ENCODE assay signal across 15 cellular contexts in the genomic region with DNA sequence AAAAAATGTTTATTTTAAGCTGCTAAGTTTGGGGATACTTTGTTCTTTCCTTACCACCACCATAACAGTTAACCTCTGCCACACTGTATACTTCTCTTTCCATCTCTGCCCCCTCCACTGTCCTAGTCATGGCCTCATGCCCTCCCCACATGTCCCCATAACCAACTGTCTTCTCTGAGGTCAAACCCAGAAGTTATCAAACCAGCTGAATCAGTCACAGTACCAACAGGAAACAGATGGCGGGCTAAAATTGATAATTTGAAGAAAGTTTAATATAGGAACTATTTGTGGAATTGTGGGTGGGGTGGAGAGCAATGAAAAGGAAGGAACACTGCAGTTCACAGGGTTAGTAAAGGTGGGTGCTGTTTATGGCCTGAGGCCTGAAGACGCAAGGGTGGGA. TPM values are rescaled to one million over a fixed set of nuclear protein-coding genes. Genes with fewer than 3 reads are reported as not detected.
DNase-seq lines count a peak whose midpoint lies in the region; ATAC-seq lines count a peak whose summit lies in the region.
"Had no signal": no experiment of that assay in that cellular context is flagged by ENCODE, and none has a peak within 500 bp of the region (broad histone marks: within the 10 kb centered on the region; RNA-seq: fewer than 3 reads in every experiment).

No MANE protein-coding gene starts in this region.

- H3K36me3 ChIP-seq in skeletal muscle tissue (ENCODE audit: control insufficient read depth in 3 of 3, insufficient read depth in 3 of 3, low read length in 3 of 3) = no peaks in the 10 kb centered on the region
- H3K36me3 ChIP-seq: prostate gland, SJSA1 had no signal

- no peak overlapping the region for H3K9ac ChIP-seq in skeletal muscle tissue (ENCODE audit: low read depth in 1 of 3, low read length in 3 of 3)

- in situ Hi-C loops in KBM-7 (cut with MboI; ENCODE audit: low pct_unique_long_range_greater_than_20kb, low sequenced_read_pairs) = no loop called here

- DNase-seq in KBM-7 (peak; percentile 95), SKM-1 treated with dmso at 0.1 percent for 144 hours (lab: John Stamatoyannopoulos, UW; ENCODE audit: unreplicated experiment) (peak; percentile 50), left ventricle myocardium superior (no peak), NCI-H69 (lab: John Stamatoyannopoulos, UW) (no peak), NCI-H2171 (lab: John Stamatoyannopoulos, UW) (no peak)
- DNase-seq in activated CD4-positive, alpha-beta T cell treated with anti-CD3 and anti-CD28 coated beads for 4 hours = no peak
- DNase-seq: C1 segment of cervical spinal cord; EL; immature natural killer cell; NCI-H2029; NCI-H774; stimulated activated CD8-positive, alpha-beta memory T cell treated with anti-CD3 and anti-CD28 coated beads, Interleukin-4, amount 100 ng/mL, for 48 hours had no signal

- no peak overlapping the region for H3K4me3 ChIP-seq in skeletal muscle tissue (ENCODE audit: low read length in 3 of 3)
- H3K4me3 ChIP-seq: prostate gland, SJSA1 had no signal

- H3K4me1 ChIP-seq in skeletal muscle tissue (ENCODE audit: control insufficient read depth in 3 of 3, insufficient read depth in 3 of 3, low read length in 3 of 3) = peaks cover 0 to 3% (median 3%) of the 10 kb centered on the region in 3 donors
- H3K4me1 ChIP-seq: prostate gland, SJSA1 had no signal

- intact Hi-C loops in left ventricle myocardium superior (cut with micrococcal nuclease) = no loop called here

- H3K27ac ChIP-seq in skeletal muscle tissue (ENCODE audit: low read depth, low read length) = peak overlapping the region; percentile 61
- H3K27ac ChIP-seq: prostate gland, SJSA1 had no signal

- H3K9me3 ChIP-seq in skeletal muscle tissue (ENCODE audit: control insufficient read depth in 3 of 3, low read length in 3 of 3) = no peaks in the 10 kb centered on the region
- H3K9me3 ChIP-seq: prostate gland, SJSA1 had no signal

- ATAC-seq in left ventricle myocardium superior = peak; percentile 50

- H3K27me3 ChIP-seq in skeletal muscle tissue (ENCODE audit: control insufficient read depth in 3 of 3, insufficient read depth in 3 of 3, low read length in 3 of 3) = no peaks in the 10 kb centered on the region
- H3K27me3 ChIP-seq: SJSA1 had no signal

RNA-seq across cellular contexts. Expression of gene DCTN4, which starts 5.7 kb away (rescaled TPM):
- 43.5 TPM for total RNA-seq in left ventricle myocardium superior
- 45.9 TPM for total RNA-seq in skeletal muscle tissue

RNA-seq across cellular contexts. Expression of gene SMIM3, which starts 14.0 kb away (rescaled TPM):
- 15.2 TPM for total RNA-seq in left ventricle myocardium superior
- 8.4 TPM for total RNA-seq in skeletal muscle tissue

Comparison
In these comparisons a context has a peak if more than half of its experiments do, and no peak if none do; other contexts are left out.
1. DNase-seq: peak in KBM-7 (single experiment) and SKM-1 treated with dmso at 0.1 percent for 144 hours (single experiment); none in left ventricle myocardium superior (single experiment), activated CD4-positive, alpha-beta T cell treated with anti-CD3 and anti-CD28 coated beads for 4 hours (0 of 2), NCI-H69 (single experiment) and NCI-H2171 (single experiment).